1 cellular context compared by ENCODE assay signal in genomic region chr7:25850730-25851129, GRCh38.
TF ChIP-seq lines count a peak whose summit lies in the region.

No MANE protein-coding gene starts in this region.

TF ChIP-seq in IMR-90, 13 proteins besides CTCF, POLR2A, EP300 and RAD21 (continued from another document):
- no peak for TF ChIP-seq CEBPB (IDR thresholded peaks at IDR 0.05; ENCODE audit: low read depth, low read length)
